In the genomic region with DNA sequence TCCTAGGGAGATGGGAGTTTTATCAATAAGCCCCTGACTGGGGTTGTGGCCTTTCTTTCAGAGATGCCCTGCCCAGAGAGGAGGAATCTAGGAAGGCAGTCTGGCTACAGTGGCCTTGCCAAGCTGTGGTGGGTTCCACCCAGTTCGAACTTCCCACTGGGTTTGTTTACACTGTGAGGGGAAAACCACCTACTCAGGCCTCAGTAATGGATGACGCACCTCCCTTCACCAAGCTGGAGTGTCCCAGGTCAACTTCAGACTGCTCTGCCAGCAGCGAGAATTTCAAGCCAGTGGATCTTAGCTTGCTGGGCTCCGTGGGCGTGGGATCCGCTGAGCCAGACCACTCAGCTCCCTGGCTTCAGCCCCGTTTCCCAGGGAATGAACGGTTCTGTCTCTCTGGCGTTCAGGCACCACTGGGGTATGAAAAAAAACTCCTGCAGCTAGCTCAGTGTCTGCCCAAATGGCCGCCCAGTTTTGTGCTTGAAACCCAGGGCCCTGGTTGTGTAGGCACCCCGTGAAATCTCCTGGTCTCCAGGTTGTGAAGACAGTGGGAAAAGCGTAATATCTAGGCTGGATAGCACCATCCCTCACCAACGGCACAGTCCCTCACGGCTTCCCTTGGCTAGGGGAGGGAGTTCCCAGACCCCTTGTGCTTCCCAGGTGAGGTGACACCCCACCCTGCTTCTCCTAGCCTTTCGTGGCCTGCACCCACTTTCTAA, we compare ENCODE assay signal across 8 cellular contexts. TPM values are rescaled to one million over a fixed set of nuclear protein-coding genes. Genes with fewer than 3 reads are reported as not detected.
DNase-seq lines count a peak whose midpoint lies in the region; ATAC-seq, FAIRE-seq and TF ChIP-seq lines count a peak whose summit lies in the region.
"Not testable (repeated sequence)": the region's sequence is repeated elsewhere in the genome, so short reads cannot be mapped to it uniquely, and the experiment has no call there.

No MANE protein-coding gene starts in this region.

- H3K27ac ChIP-seq in SJCRH30 (peak overlapping the region; percentile 62), keratinocyte (ENCODE audit: control insufficient read depth, insufficient read depth, low read length) (peak overlapping the region; percentile 36), upper lobe of left lung (peak overlapping the region in 3 of 4 donors; percentile 31 to 62 (median 62))
- H3K27ac ChIP-seq in H1 (ENCODE audit: low read depth, low read length), result not testable (repeated sequence)

- H2BK5ac ChIP-seq in H1 (ENCODE audit: low read depth, low read length), result not testable (repeated sequence)

- not testable (repeated sequence) for TF ChIP-seq EP300 in H1 (IDR thresholded peaks at IDR 0.05; ENCODE audit: borderline replicate concordance in 1 of 2, low read depth in 2 of 2, low read length in 2 of 2); upper lobe of left lung (IDR thresholded peaks at IDR 0.05)

- H3K9me3 Mint-ChIP-seq in activated T-helper 2 cell treated with anti-CD3 and anti-CD28 coated beads, Interferon-gamma antibody, Interleukin-2, Interleukin-4, amounts not matched to agents 10 μg/mL and 5 μg/mL and 100 μg/mL, durations not matched to agents 14 hours and 24 hours and 36 hours, result peaks cover 42% of the 10 kb centered on the region

- H4K91ac ChIP-seq in H1 (replicated peaks; ENCODE audit: insufficient read length, low read length), result not testable (repeated sequence)

- not testable (repeated sequence) for H4K5ac ChIP-seq in H1 (ENCODE audit: insufficient read length, low read depth, low read length)

- not testable (repeated sequence) for TF ChIP-seq CTCF in GM06990 (IDR thresholded peaks at IDR 0.05; ENCODE audit: insufficient read depth, low read length, poor library complexity, severe bottlenecking); H1 (IDR thresholded peaks at IDR 0.05; ENCODE audit: control extremely low read depth in 1 of 3, insufficient read depth in 1 of 3, low read depth in 1 of 3, low read length in 3 of 3); keratinocyte (optimal IDR thresholded peaks at IDR 0.05 in 1 of 3, IDR thresholded peaks at IDR 0.05 in 1 of 3, conservative IDR thresholded peaks at IDR 0.05 in 1 of 3; ENCODE audit: extremely low read depth in 1 of 3, insufficient read depth in 2 of 3, low read length in 3 of 3); upper lobe of left lung (IDR thresholded peaks at IDR 0.05)

- H3K4ac ChIP-seq in H1 (replicated peaks; ENCODE audit: insufficient read length, low read depth, low read length), result not testable (repeated sequence)

- DNase-seq in GM06990 (ENCODE audit: extremely low read depth, insufficient read length) (peak; percentile 34), skeletal muscle cell (ENCODE audit: low read depth) (peak; percentile 37), upper lobe of left lung (peak; percentile 25 to 41)
- not testable (repeated sequence) for DNase-seq in SJCRH30; activated T-helper 2 cell treated with anti-CD3 and anti-CD28 coated beads, Interferon-gamma antibody, Interleukin-2, Interleukin-4, amounts not matched to agents 10 μg/mL and 5 μg/mL and 100 μg/mL, durations not matched to agents 14 hours and 24 hours and 36 hours (ENCODE audit: low spot score); H1 (ENCODE audit: low read depth in 1 of 2, low spot score in 2 of 2); keratinocyte (ENCODE audit: low read depth, low spot score)

- not testable (repeated sequence) for H2BK120ac ChIP-seq in H1 (replicated peaks; ENCODE audit: low read depth, low read length)

- not testable (repeated sequence) for H3K18ac ChIP-seq in H1 (ENCODE audit: extremely low read depth, low read length)

- not testable (repeated sequence) for H3K27me3 Mint-ChIP-seq in activated T-helper 2 cell treated with anti-CD3 and anti-CD28 coated beads, Interferon-gamma antibody, Interleukin-2, Interleukin-4, amounts not matched to agents 10 μg/mL and 5 μg/mL and 100 μg/mL, durations not matched to agents 14 hours and 24 hours and 36 hours (ENCODE audit: low read depth)

- 93% methylated on average over 15 of the region's 15 CpGs; no CpG with 5 or more reads in 1 of the 2 experiments for WGBS in H1 (ENCODE audit: extremely low coverage in 1 of 2, insufficient coverage in 1 of 2, insufficient read length in 1 of 2, insufficient replicate concordance in 2 of 2, low coverage in 1 of 2, low lambda C conversion rate in 2 of 2, missing lambda C conversion rate in 1 of 2), 2 experiments
- WGBS in upper lobe of left lung, 2 donors, result 77 to 87% methylated on average over 3 to 15 of the region's 15 CpGs

- H3K4me3 ChIP-seq in GM06990 (replicated peaks; ENCODE audit: low read depth, low read length) (peak overlapping the region; percentile 63), keratinocyte (ENCODE audit: control insufficient read depth in 2 of 3, extremely low read depth in 1 of 3, insufficient read depth in 2 of 3, low read depth in 1 of 3, low read length in 3 of 3) (peak overlapping the region in 1 of 3 experiments; percentile 40)
- not testable (repeated sequence) for H3K4me3 ChIP-seq in SJCRH30; H1 (ENCODE audit: extremely low read depth in 1 of 4, insufficient read depth in 2 of 4, low read depth in 3 of 4, low read length in 4 of 4); skeletal muscle cell (ENCODE audit: low read depth, low read length); upper lobe of left lung

- not testable (repeated sequence) for TF ChIP-seq RAD21 in H1 (IDR thresholded peaks at IDR 0.05 in 1 of 2, conservative IDR thresholded peaks at IDR 0.05 in 1 of 2; ENCODE audit: low read depth in 2 of 2, low read length in 2 of 2)

- not testable (repeated sequence) for H3K56ac ChIP-seq in H1 (replicated peaks; ENCODE audit: insufficient read length, low read depth, low read length)

- H3K4me2 ChIP-seq in H1 (ENCODE audit: insufficient read depth in 1 of 2, low read depth in 2 of 2, low read length in 2 of 2), result not testable (repeated sequence)
- H3K4me2 ChIP-seq in keratinocyte (ENCODE audit: control insufficient read depth, extremely low read depth, insufficient read depth, low read depth, low read length), result peak overlapping the region; percentile 72

- POLR2A ChIA-PET in H1 (lab: Charles Lee; ENCODE audit: partially characterized antibody), result not testable (repeated sequence)

- H3K79me1 ChIP-seq in H1 (ENCODE audit: low read depth, low read length), result not testable (repeated sequence)

- H3K4me1 Mint-ChIP-seq in activated T-helper 2 cell treated with anti-CD3 and anti-CD28 coated beads, Interferon-gamma antibody, Interleukin-2, Interleukin-4, amounts not matched to agents 10 μg/mL and 5 μg/mL and 100 μg/mL, durations not matched to agents 14 hours and 24 hours and 36 hours (ENCODE audit: low read depth), result peaks cover 40% of the 10 kb centered on the region

- H2AK5ac ChIP-seq in H1 (ENCODE audit: low read depth, low read length), result peak overlapping the region; percentile 65; the same call in 1 of the 2 replicates

- not testable (repeated sequence) for H2AFZ ChIP-seq in H1 (ENCODE audit: low read length); keratinocyte (ENCODE audit: control insufficient read depth, low read length)

- not testable (repeated sequence) for FAIRE-seq in H1 (lab: Jason Lieb, UNC); keratinocyte (lab: Jason Lieb, UNC)

- not testable (repeated sequence) for H3K23ac ChIP-seq in H1 (ENCODE audit: insufficient read length)

- H3K36me3 Mint-ChIP-seq in activated T-helper 2 cell treated with anti-CD3 and anti-CD28 coated beads, Interferon-gamma antibody, Interleukin-2, Interleukin-4, amounts not matched to agents 10 μg/mL and 5 μg/mL and 100 μg/mL, durations not matched to agents 14 hours and 24 hours and 36 hours (ENCODE audit: low read depth), result peaks cover 69% of the 10 kb centered on the region

- dilution Hi-C loops in keratinocyte (cut with MboI; ENCODE audit: extremely low pct_ligation_motif_present, low sequenced_read_pairs), result not testable (repeated sequence)

- H2BK15ac ChIP-seq in H1 (ENCODE audit: low read length), result not testable (repeated sequence)

- TF ChIP-seq POLR2A in H1 (IDR thresholded peaks at IDR 0.05; ENCODE audit: control extremely low read depth in 1 of 2, low read depth in 2 of 2, low read length in 2 of 2); upper lobe of left lung (IDR thresholded peaks at IDR 0.05): not testable (repeated sequence)

- intact Hi-C loops in activated T-helper 2 cell treated with anti-CD3 and anti-CD28 coated beads, Interferon-gamma antibody, Interleukin-2, Interleukin-4, amounts not matched to agents 10 μg/mL and 5 μg/mL and 100 μg/mL, durations not matched to agents 14 hours and 24 hours and 36 hours (cut with micrococcal nuclease), result loop anchor here (2.0 to 10.0 kb wide), 7 partner anchors 151 to 979 kb away; partner anchors contain the start of genes ANKRD31, GCNT4, HMGCR and IQGAP2

- peak overlapping the region; percentile 20 for H3K4me3 Mint-ChIP-seq in activated T-helper 2 cell treated with anti-CD3 and anti-CD28 coated beads, Interferon-gamma antibody, Interleukin-2, Interleukin-4, amounts not matched to agents 10 μg/mL and 5 μg/mL and 100 μg/mL, durations not matched to agents 14 hours and 24 hours and 36 hours (ENCODE audit: low read depth)

- H3K9me1 ChIP-seq in keratinocyte (ENCODE audit: control insufficient read depth, extremely low read depth, insufficient read depth, low read length), result not testable (repeated sequence)

- H2BK20ac ChIP-seq in H1 (ENCODE audit: low read length), result not testable (repeated sequence)

- peak overlapping the region; percentile 95 for H3K27ac Mint-ChIP-seq in activated T-helper 2 cell treated with anti-CD3 and anti-CD28 coated beads, Interferon-gamma antibody, Interleukin-2, Interleukin-4, amounts not matched to agents 10 μg/mL and 5 μg/mL and 100 μg/mL, durations not matched to agents 14 hours and 24 hours and 36 hours

- not testable (repeated sequence) for H3K27me3 ChIP-seq in GM06990 (replicated peaks; ENCODE audit: control insufficient read depth, insufficient read depth, low read length); SJCRH30; H1 (replicated peaks in 1 of 4; ENCODE audit: control insufficient read depth in 3 of 4, extremely low read depth in 1 of 4, insufficient read depth in 3 of 4, low read length in 3 of 4); keratinocyte (ENCODE audit: control insufficient read depth, extremely low read depth, insufficient read depth, low read length); upper lobe of left lung

- not testable (repeated sequence) for H3K14ac ChIP-seq in H1 (ENCODE audit: insufficient read length)

- not testable (repeated sequence) for H4K20me1 ChIP-seq in H1 (replicated peaks in 1 of 2; ENCODE audit: control insufficient read depth in 1 of 2, insufficient read depth in 2 of 2, low read length in 2 of 2); keratinocyte (ENCODE audit: control insufficient read depth, extremely low read depth, insufficient read depth, low read length)

- H2BK12ac ChIP-seq in H1 (ENCODE audit: low read depth, low read length), result not testable (repeated sequence)

- H3K36me3 ChIP-seq in GM06990 (ENCODE audit: control insufficient read depth, insufficient read depth, low read length); SJCRH30; H1 (ENCODE audit: control insufficient read depth in 2 of 4, insufficient read depth in 4 of 4, low read length in 3 of 4); keratinocyte (ENCODE audit: control insufficient read depth in 2 of 2, extremely low read depth in 1 of 2, insufficient read depth in 2 of 2, low read length in 2 of 2); upper lobe of left lung: not testable (repeated sequence)

- not testable (repeated sequence) for H3K23me2 ChIP-seq in H1 (ENCODE audit: low read depth, low read length)

- not testable (repeated sequence) for H3K9ac ChIP-seq in H1 (replicated peaks in 1 of 4; ENCODE audit: extremely low read depth in 1 of 4, low read depth in 3 of 4, low read length in 3 of 4)
- peak overlapping the region; percentile 19 for H3K9ac ChIP-seq in keratinocyte (ENCODE audit: control insufficient read depth, extremely low read depth, insufficient read depth, low read length)

- H3K4me1 ChIP-seq in SJCRH30 (peaks cover 15% of the 10 kb centered on the region), keratinocyte (ENCODE audit: control insufficient read depth, extremely low read depth, insufficient read depth, low read length) (peaks cover 26% of the 10 kb centered on the region), upper lobe of left lung (peaks cover 23 to 31% (median 24%) of the 10 kb centered on the region in 4 donors)
- not testable (repeated sequence) for H3K4me1 ChIP-seq in H1 (replicated peaks in 1 of 4; ENCODE audit: control insufficient read depth in 3 of 4, insufficient read depth in 4 of 4, low read length in 3 of 4)

- H3K9me3 ChIP-seq in SJCRH30 (replicated peaks); H1 (ENCODE audit: insufficient read depth in 2 of 2, low read depth in 1 of 2, low read length in 1 of 2); keratinocyte (ENCODE audit: control insufficient read depth, low read depth, low read length); upper lobe of left lung: not testable (repeated sequence)

- H3K79me2 ChIP-seq in H1 (ENCODE audit: control insufficient read depth in 1 of 2, insufficient read depth in 2 of 2, low read length in 2 of 2), result not testable (repeated sequence)
- H3K79me2 ChIP-seq in keratinocyte (ENCODE audit: control insufficient read depth, insufficient read depth, low read length), result peaks cover 20% of the 10 kb centered on the region

- not testable (repeated sequence) for H4K8ac ChIP-seq in H1 (ENCODE audit: extremely low read depth, insufficient read depth, low read length)

- ATAC-seq in HG03439 (IDR thresholded peaks at IDR 0.05; ENCODE audit: unreplicated experiment) (peak; percentile 11), upper lobe of left lung (ENCODE audit: low FRiP score in 2 of 2) (peak in 1 of 2 donors; percentile 39)

- CTCF ChIA-PET in H1 (lab: Charles Lee; ENCODE audit: partially characterized antibody), result not testable (repeated sequence)

RNA-seq across cellular contexts. Expression of gene ANKDD1B, which starts 45.1 kb away (rescaled TPM):
- 0.18 TPM in 1 of 2 replicates, not detected in the other for total RNA-seq in SJCRH30 (2014; rRNA removed; shearing (Covaris generic))
- total RNA-seq in activated T-helper 2 cell treated with anti-CD3 and anti-CD28 coated beads, Interferon-gamma antibody, Interleukin-2, Interleukin-4, amounts not matched to agents 10 μg/mL and 5 μg/mL and 100 μg/mL, durations not matched to agents 14 hours and 24 hours and 36 hours, result 0.18 and 0.48 TPM in 2 replicates
- 0.22 TPM in 1 of 2 replicates, not detected in the other for total RNA-seq in H1 (2021; fragmentation: NEBNext Ultra II Directional; extraction: Animal tissue kit (Norgen Biotek cat#: 25700))
- 0.06 and 0.08 TPM in 2 replicates for polyA plus RNA-seq in H1 (2011; rRNA removed)
- 0.18 TPM for polyA plus RNA-seq in H1 (2011; cell fraction: cytosol; rRNA removed)
- 0.20 TPM for polyA plus RNA-seq in H1 (2011; cell fraction: nucleus; rRNA removed)
- 0.07 to 0.11 TPM in 2 of 4 replicates, not detected in the others for polyA plus RNA-seq in H1 (2012, experiment 1 of 2)
- polyA plus RNA-seq in H1 (2012, experiment 2 of 2), result not detected
- polyA plus RNA-seq in H1 (2013, experiment 1 of 2), result 0.06 TPM
- polyA plus RNA-seq in H1 (2013, experiment 2 of 2), result 0.04 TPM
- polyA minus RNA-seq in H1 (2011; rRNA and poly(A)+ RNA removed), result 0.09 and 0.27 TPM in 2 replicates
- not detected for polyA minus RNA-seq in H1 (2011; cell fraction: cytosol; rRNA and poly(A)+ RNA removed)
- polyA minus RNA-seq in H1 (2011; cell fraction: nucleus; rRNA and poly(A)+ RNA removed), result not detected
- 0.27 to 1.4 TPM (median 1.1 TPM) in 3 replicates for polyA plus RNA-seq in keratinocyte
- polyA plus RNA-seq in keratinocyte (2011; ENCODE audit: low read depth), result 1.4 TPM
- 0.13 and 0.22 TPM in 2 replicates for polyA plus RNA-seq in keratinocyte (2011; cell fraction: cytosol; rRNA removed)
- polyA plus RNA-seq in keratinocyte (2011; cell fraction: nucleus; rRNA removed), result 4.5 and 5.2 TPM in 2 replicates
- 0.06 and 1.4 TPM in 2 replicates for polyA plus RNA-seq in keratinocyte (2012; ENCODE audit: low replicate concordance)
- polyA minus RNA-seq in keratinocyte, result 1.8 to 2.3 TPM in 2 of 3 replicates, not detected in the other
- not detected for polyA minus RNA-seq in keratinocyte (2011; cell fraction: cytosol; rRNA and poly(A)+ RNA removed)
- 3.4 and 12.6 TPM in 2 replicates for polyA minus RNA-seq in keratinocyte (2011; cell fraction: nucleus; rRNA and poly(A)+ RNA removed)
- total RNA-seq in upper lobe of left lung, result 1 to 10 TPM in 5 of 6 donors, under 1 TPM in 1; 0.67 to 7.3 (median 4.4) TPM

RNA-seq across cellular contexts. Expression of gene POLK, which starts 54.5 kb away (rescaled TPM):
- 23.4 and 27.7 TPM in 2 replicates for total RNA-seq in SJCRH30 (2014; rRNA removed; shearing (Covaris generic))
- total RNA-seq in activated T-helper 2 cell treated with anti-CD3 and anti-CD28 coated beads, Interferon-gamma antibody, Interleukin-2, Interleukin-4, amounts not matched to agents 10 μg/mL and 5 μg/mL and 100 μg/mL, durations not matched to agents 14 hours and 24 hours and 36 hours, result 41.4 and 42.6 TPM in 2 replicates
- total RNA-seq in H1 (2021; fragmentation: NEBNext Ultra II Directional; extraction: Animal tissue kit (Norgen Biotek cat#: 25700)), result 7.7 and 9.0 TPM in 2 replicates
- polyA plus RNA-seq in H1 (2011; rRNA removed) (1.2 and 2.0 TPM in 2 replicates), keratinocyte (12.1 to 25.8 TPM (median 18.7 TPM) in 3 replicates)
- 3.6 TPM for polyA plus RNA-seq in H1 (2011; cell fraction: cytosol; rRNA removed)
- polyA plus RNA-seq in H1 (2011; cell fraction: nucleus; rRNA removed), result 3.4 TPM
- 2.3 to 5.7 TPM (median 2.8 TPM) in 4 replicates for polyA plus RNA-seq in H1 (2012, experiment 1 of 2)
- 0.12 TPM for polyA plus RNA-seq in H1 (2012, experiment 2 of 2)
- polyA plus RNA-seq in H1 (2013, experiment 1 of 2), result 4.4 TPM
- polyA plus RNA-seq in H1 (2013, experiment 2 of 2), result 4.5 TPM
- polyA minus RNA-seq in H1 (2011; rRNA and poly(A)+ RNA removed), result 10.1 and 18.9 TPM in 2 replicates
- 5.9 TPM for polyA minus RNA-seq in H1 (2011; cell fraction: cytosol; rRNA and poly(A)+ RNA removed)
- polyA minus RNA-seq in H1 (2011; cell fraction: nucleus; rRNA and poly(A)+ RNA removed), result 11.8 TPM
- polyA plus RNA-seq in keratinocyte (2011; ENCODE audit: low read depth), result 20.6 TPM
- polyA plus RNA-seq in keratinocyte (2011; cell fraction: cytosol; rRNA removed), result 8.9 and 24.6 TPM in 2 replicates
- polyA plus RNA-seq in keratinocyte (2011; cell fraction: nucleus; rRNA removed), result 38.4 and 47.6 TPM in 2 replicates
- 7.1 and 9.1 TPM in 2 replicates for polyA plus RNA-seq in keratinocyte (2012; ENCODE audit: low replicate concordance)
- 12.9 to 54.3 TPM (median 30.0 TPM) in 3 replicates for polyA minus RNA-seq in keratinocyte
- 7.5 TPM for polyA minus RNA-seq in keratinocyte (2011; cell fraction: cytosol; rRNA and poly(A)+ RNA removed)
- 20.5 and 50.7 TPM in 2 replicates for polyA minus RNA-seq in keratinocyte (2011; cell fraction: nucleus; rRNA and poly(A)+ RNA removed)
- 10 to 100 TPM; 19.2 to 55.3 (median 29.6) TPM for total RNA-seq in upper lobe of left lung

RNA-seq across cellular contexts. Expression of gene CERT1, which starts 54.7 kb away (rescaled TPM):
- total RNA-seq in SJCRH30 (2014; rRNA removed; shearing (Covaris generic)), result 24.7 and 28.8 TPM in 2 replicates
- total RNA-seq in activated T-helper 2 cell treated with anti-CD3 and anti-CD28 coated beads, Interferon-gamma antibody, Interleukin-2, Interleukin-4, amounts not matched to agents 10 μg/mL and 5 μg/mL and 100 μg/mL, durations not matched to agents 14 hours and 24 hours and 36 hours, result 38.6 and 43.7 TPM in 2 replicates
- 48.1 and 55.3 TPM in 2 replicates for total RNA-seq in H1 (2021; fragmentation: NEBNext Ultra II Directional; extraction: Animal tissue kit (Norgen Biotek cat#: 25700))
- polyA plus RNA-seq in H1 (2011; rRNA removed) (7.8 and 10.2 TPM in 2 replicates), keratinocyte (13.0 to 20.8 TPM (median 14.2 TPM) in 3 replicates)
- 12.1 TPM for polyA plus RNA-seq in H1 (2011; cell fraction: cytosol; rRNA removed)
- 9.9 TPM for polyA plus RNA-seq in H1 (2011; cell fraction: nucleus; rRNA removed)
- 19.0 to 32.7 TPM (median 28.2 TPM) in 4 replicates for polyA plus RNA-seq in H1 (2012, experiment 1 of 2)
- polyA plus RNA-seq in H1 (2012, experiment 2 of 2), result 2.0 TPM
- polyA plus RNA-seq in H1 (2013, experiment 1 of 2), result 25.4 TPM
- 26.1 TPM for polyA plus RNA-seq in H1 (2013, experiment 2 of 2)
- 77.3 and 78.8 TPM in 2 replicates for polyA minus RNA-seq in H1 (2011; rRNA and poly(A)+ RNA removed)
- 30.8 TPM for polyA minus RNA-seq in H1 (2011; cell fraction: cytosol; rRNA and poly(A)+ RNA removed)
- polyA minus RNA-seq in H1 (2011; cell fraction: nucleus; rRNA and poly(A)+ RNA removed), result 28.7 TPM
- 78.7 TPM for polyA plus RNA-seq in keratinocyte (2011; ENCODE audit: low read depth)
- 13.0 and 18.9 TPM in 2 replicates for polyA plus RNA-seq in keratinocyte (2011; cell fraction: cytosol; rRNA removed)
- 23.9 and 29.8 TPM in 2 replicates for polyA plus RNA-seq in keratinocyte (2011; cell fraction: nucleus; rRNA removed)
- 19.6 and 29.5 TPM in 2 replicates for polyA plus RNA-seq in keratinocyte (2012; ENCODE audit: low replicate concordance)
- polyA minus RNA-seq in keratinocyte, result 24.7 to 51.6 TPM (median 27.3 TPM) in 3 replicates
- polyA minus RNA-seq in keratinocyte (2011; cell fraction: cytosol; rRNA and poly(A)+ RNA removed), result 33.2 TPM
- polyA minus RNA-seq in keratinocyte (2011; cell fraction: nucleus; rRNA and poly(A)+ RNA removed), result 28.8 and 58.6 TPM in 2 replicates
- 10 to 100 TPM; 22.3 to 79.3 (median 58.0) TPM for total RNA-seq in upper lobe of left lung
